ENCODE assay signal across 18 cellular contexts in the genomic region with DNA sequence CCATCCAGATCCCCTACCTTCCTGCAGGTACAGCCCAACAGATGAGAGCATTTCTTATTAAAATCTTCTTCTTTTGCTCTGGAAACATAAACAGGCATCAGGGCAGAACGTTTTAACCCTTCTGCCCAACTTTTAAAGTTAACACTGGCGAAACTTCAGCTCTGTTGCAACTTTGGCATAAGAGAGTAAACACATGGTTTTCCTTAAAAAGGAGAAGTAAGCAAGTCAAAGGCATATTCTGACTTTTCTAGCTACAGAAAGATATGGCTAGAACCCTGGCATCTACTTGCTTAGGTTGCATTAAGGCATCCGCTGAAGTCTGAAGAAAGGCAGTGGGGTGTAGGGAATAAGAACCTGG. TPM values are rescaled to one million over a fixed set of nuclear protein-coding genes. Genes with fewer than 3 reads are reported as not detected.
DNase-seq lines count a peak whose midpoint lies in the region; ATAC-seq and TF ChIP-seq lines count a peak whose summit lies in the region.
"Had no signal": no experiment of that assay in that cellular context is flagged by ENCODE, and none has a peak within 500 bp of the region (broad histone marks: within the 10 kb centered on the region; RNA-seq: fewer than 3 reads in every experiment).

No MANE protein-coding gene starts in this region.

- BruUV-seq in mammary epithelial cell (replicated peaks; lab: Mats Ljungman, UMichigan): no TSS peak

- no peaks in the 10 kb centered on the region for H3K9me3 ChIP-seq in breast epithelium
- H3K9me3 ChIP-seq in mammary epithelial cell (replicated peaks; ENCODE audit: insufficient read depth, low read length): no peaks in the 10 kb centered on the region
- no peaks in the 10 kb centered on the region for H3K9me3 ChIP-seq in gastroesophageal sphincter
- no peaks in the 10 kb centered on the region for H3K9me3 ChIP-seq in vagina
- H3K9me3 ChIP-seq: SK-N-SH had no signal

- H3K36me3 ChIP-seq in breast epithelium (no peaks in the 10 kb centered on the region), mammary epithelial cell (ENCODE audit: insufficient read depth, low read length) (no peaks in the 10 kb centered on the region), gastroesophageal sphincter (no peaks in the 10 kb centered on the region), rectal smooth muscle tissue (ENCODE audit: control insufficient read depth, insufficient read depth, low read length) (no peaks in the 10 kb centered on the region), vagina (no peaks in the 10 kb centered on the region)

- TF ChIP-seq CTCF in breast epithelium (IDR thresholded peaks at IDR 0.05) (no peak), mammary epithelial cell (conservative IDR thresholded peaks at IDR 0.05 in 1 of 2, IDR thresholded peaks at IDR 0.05 in 1 of 2; ENCODE audit: extremely low read depth in 1 of 2, insufficient read depth in 1 of 2, low read depth in 1 of 2, low read length in 2 of 2) (no peak), gastroesophageal sphincter (IDR thresholded peaks at IDR 0.05) (no peak), vagina (IDR thresholded peaks at IDR 0.05) (no peak)

- intact Hi-C loops in breast epithelium (cut with DNase I; ENCODE audit: low total_unique reads): no loop called here
- intact Hi-C loops in mammary epithelial cell (cut with micrococcal nuclease): no loop called here
- intact Hi-C loops in vagina (cut with DNase I): no loop called here

- no peaks in the 10 kb centered on the region for H3K4me1 ChIP-seq in breast epithelium
- no peaks in the 10 kb centered on the region for H3K4me1 ChIP-seq in mammary epithelial cell (ENCODE audit: insufficient read depth, low read length)
- H3K4me1 ChIP-seq in gastroesophageal sphincter: peaks cover 0 to 18% (median 0%) of the 10 kb centered on the region in 3 donors
- H3K4me1 ChIP-seq in rectal smooth muscle tissue (ENCODE audit: control insufficient read depth, insufficient read depth, low read length): peaks cover 3% of the 10 kb centered on the region
- peaks cover 24% of the 10 kb centered on the region for H3K4me1 ChIP-seq in vagina
- H3K4me1 ChIP-seq: foreskin keratinocyte had no signal

- no peak for DNase-seq in breast epithelium (ENCODE audit: low spot score in 2 of 2)
- no peak for DNase-seq in mammary epithelial cell
- DNase-seq in vagina (ENCODE audit: extremely low spot score in 2 of 2): no peak
- DNase-seq in activated CD4-positive, alpha-beta T cell treated with anti-CD3 and anti-CD28 coated beads, Interleukin-2, amount 50 U/mL, for 1 hour: no peak
- DNase-seq in activated CD4-positive, alpha-beta T cell treated with anti-CD3 and anti-CD28 coated beads for 1 hour: no peak
- DNase-seq in activated T-cell treated with anti-CD3 and anti-CD28 coated beads, Interleukin-2, amount 50 U/mL, for 48 hours: no peak
- DNase-seq: activated CD4-positive, alpha-beta T cell treated with anti-CD3 and anti-CD28 coated beads, Interleukin-2, amount 50 U/mL, for 4 hours; activated naive CD8-positive, alpha-beta T cell treated with anti-CD3 and anti-CD28 coated beads, Interleukin-2, amount 10 ng/mL, durations not matched to agents 7 days and 5 days; activated T-cell treated with anti-CD3 and anti-CD28 coated beads, Interleukin-2, amount 50 U/mL, for 4 hours; DMS79; effector memory CD4-positive, alpha-beta T cell; foreskin keratinocyte; NCI-H2081 treated with DMSO at 0.1 percent for 48 hours; retina; SK-N-SH had no signal

- H3K4me3 ChIP-seq in breast epithelium (peak overlapping the region; percentile 45 to 62 (median 46)), mammary epithelial cell (replicated peaks in 1 of 3; ENCODE audit: insufficient read depth in 1 of 3, low read depth in 2 of 3, low read length in 3 of 3) (no peak overlapping the region), gastroesophageal sphincter (peak overlapping the region; percentile 30 to 51), rectal smooth muscle tissue (ENCODE audit: low read length) (peak overlapping the region; percentile 70), vagina (peak overlapping the region; percentile 42 to 50)

- no peak overlapping the region for H3K4me2 ChIP-seq in mammary epithelial cell (ENCODE audit: insufficient read depth, low read depth, low read length)
- H3K4me2 ChIP-seq: SK-N-SH had no signal

- no peaks in the 10 kb centered on the region for H3K27me3 ChIP-seq in breast epithelium
- H3K27me3 ChIP-seq in mammary epithelial cell (ENCODE audit: insufficient read depth, low read length): no peaks in the 10 kb centered on the region
- peaks cover 19% of the 10 kb centered on the region for H3K27me3 ChIP-seq in gastroesophageal sphincter
- peaks cover 4% of the 10 kb centered on the region for H3K27me3 ChIP-seq in rectal smooth muscle tissue (ENCODE audit: control insufficient read depth, insufficient read depth, low read length)
- H3K27me3 ChIP-seq in vagina: no peaks in the 10 kb centered on the region
- H3K27me3 ChIP-seq: foreskin keratinocyte had no signal

- dilution Hi-C loops in mammary epithelial cell (cut with HindIII; ENCODE audit: low sequenced_read_pairs): no loop called here

- WGBS in mammary epithelial cell (ENCODE audit: low coverage, missing lambda C conversion rate): 57% methylated on average over 3 of the region's 3 CpGs
- 50 to 51% methylated on average over 2 to 3 of the region's 3 CpGs for WGBS in gastroesophageal sphincter (ENCODE audit: low coverage in 1 of 2), 2 donors

- H3K9ac ChIP-seq in mammary epithelial cell (ENCODE audit: insufficient read depth, low read length) (no peak overlapping the region), rectal smooth muscle tissue (ENCODE audit: low read length) (no peak overlapping the region)
- H3K9ac ChIP-seq: SK-N-SH had no signal

- no peak overlapping the region for H2AFZ ChIP-seq in mammary epithelial cell (ENCODE audit: low read depth, low read length)

- in situ Hi-C loops in mammary epithelial cell (cut with MboI; ENCODE audit: low sequenced_read_pairs in 2 of 2): no loop called here

- TF ChIP-seq EP300 in gastroesophageal sphincter (IDR thresholded peaks at IDR 0.05): no peak

- H4K20me1 ChIP-seq in mammary epithelial cell (ENCODE audit: insufficient read depth, low read length): no peaks in the 10 kb centered on the region

- H3K27ac ChIP-seq in breast epithelium (peak overlapping the region; percentile 33 to 74), mammary epithelial cell (ENCODE audit: insufficient read depth, low read depth, low read length) (no peak overlapping the region), gastroesophageal sphincter (peak overlapping the region in 3 of 4 donors; percentile 63 to 75 (median 73)), rectal smooth muscle tissue (ENCODE audit: low read depth, low read length) (no peak overlapping the region), vagina (peak overlapping the region; percentile 78)
- H3K27ac ChIP-seq: foreskin keratinocyte had no signal

- CTCF ChIA-PET in mammary epithelial cell (lab: Charles Lee; ENCODE audit: low non-redundant PET): interaction anchor here (0.6 kb wide), 1 partner anchor 83 kb away, joined by 3 read pairs; no protein-coding TSS in a partner anchor

- no peak for TF ChIP-seq POLR2A in breast epithelium (IDR thresholded peaks at IDR 0.05)
- TF ChIP-seq POLR2A in gastroesophageal sphincter (IDR thresholded peaks at IDR 0.05): no peak
- TF ChIP-seq POLR2A in vagina (IDR thresholded peaks at IDR 0.05): no peak

- ATAC-seq in gastroesophageal sphincter: no peak
- ATAC-seq: activated T-cell treated with anti-CD3 and anti-CD28 coated beads, Interleukin-2, amount 50 U/mL, for 4 hours; foreskin keratinocyte had no signal

- no peaks in the 10 kb centered on the region for H3K79me2 ChIP-seq in mammary epithelial cell (ENCODE audit: insufficient read depth, low read length)

RNA-seq across cellular contexts. Expression of gene IL16, which starts 13.3 kb away (rescaled TPM):
- total RNA-seq in breast epithelium (10 to 100 TPM; 11.1 to 40.5 (median 20.3) TPM), mammary epithelial cell (1 to 10 TPM; 1.7 to 2.3 TPM), gastroesophageal sphincter (10 to 100 TPM; 15.0 to 35.2 (median 23.6) TPM), vagina (19.9 TPM)
- polyA plus RNA-seq in mammary epithelial cell: 0.32 TPM
- 2.8 TPM for polyA minus RNA-seq in mammary epithelial cell
- polyA plus RNA-seq: foreskin keratinocyte, SK-N-SH had no signal

RNA-seq across cellular contexts. Expression of gene CFAP161, which starts 49.3 kb away (rescaled TPM):
- total RNA-seq in breast epithelium (1 to 10 TPM in 1 of 3 donors, under 1 TPM in 1, not detected in 1; 0.66 to 1.0 TPM), mammary epithelial cell (under 1 TPM in 1 of 2 donors, not detected in 1; 0.17 TPM), gastroesophageal sphincter (under 1 TPM in 2 of 4 donors, not detected in 2; 0.40 to 0.57 TPM), vagina (8.6 TPM)
- 0.03 TPM for polyA plus RNA-seq in mammary epithelial cell
- not detected for polyA minus RNA-seq in mammary epithelial cell
- total RNA-seq: activated naive CD8-positive, alpha-beta T cell treated with anti-CD3 and anti-CD28 coated beads, Interleukin-2, amount 10 ng/mL, durations not matched to agents 7 days and 5 days; activated T-cell treated with anti-CD3 and anti-CD28 coated beads, Interleukin-2, amount 50 U/mL, for 4 hours; foreskin keratinocyte had no signal
- polyA plus RNA-seq: CD4-positive, CD25-positive, alpha-beta regulatory T cell; foreskin keratinocyte had no signal

Comparison
In these comparisons a context has a peak if more than half of its experiments do, and no peak if none do; other contexts are left out.
1. H3K27ac ChIP-seq: peak in breast epithelium (2 of 2), gastroesophageal sphincter (3 of 4) and vagina (single experiment); none in mammary epithelial cell (single experiment) and rectal smooth muscle tissue (single experiment).
2. H3K4me3 ChIP-seq: peak in breast epithelium (3 of 3), gastroesophageal sphincter (2 of 2), rectal smooth muscle tissue (single experiment) and vagina (2 of 2); none in mammary epithelial cell (0 of 3).